In genomic region chr19:9968820-9969687, GRCh38 we compare ENCODE assay signal across 16 cellular contexts. TPM values are rescaled to one million over a fixed set of nuclear protein-coding genes. Genes with fewer than 3 reads are reported as not detected.
A peak's percentile ranks its signal among the peaks of the same experiment; 100 is the strongest.
DNase-seq lines count a peak whose midpoint lies in the region; ATAC-seq, FAIRE-seq and TF ChIP-seq lines count a peak whose summit lies in the region.
"Had no signal": no experiment of that assay in that cellular context is flagged by ENCODE, and none has a peak within 500 bp of the region (broad histone marks: within the 10 kb centered on the region; RNA-seq: fewer than 3 reads in every experiment).

No MANE protein-coding gene starts in this region.

- H3K36me3 ChIP-seq in bronchial epithelial cell (ENCODE audit: control insufficient read depth, insufficient read depth, low read length), result no peaks in the 10 kb centered on the region
- H3K36me3 ChIP-seq in osteoblast (ENCODE audit: insufficient read depth, low read length), result no peaks in the 10 kb centered on the region
- H3K36me3 ChIP-seq: BLaER1 had no signal

- H3K79me2 ChIP-seq in osteoblast (ENCODE audit: insufficient read depth, low read length), result no peaks in the 10 kb centered on the region

- H3K4me2 ChIP-seq in osteoblast (ENCODE audit: insufficient read depth, low read length), result no peak overlapping the region
- H3K4me2 ChIP-seq: BLaER1 had no signal

- H3K9me3 Mint-ChIP-seq in activated naive CD8-positive, alpha-beta T cell treated with anti-CD3 and anti-CD28 coated beads, Interleukin-2, amount 50 U/mL, for 24 hours, result no peaks in the 10 kb centered on the region
- peaks cover 3% of the 10 kb centered on the region for H3K9me3 Mint-ChIP-seq in activated naive CD8-positive, alpha-beta T cell treated with anti-CD3 and anti-CD28 coated beads for 36 hours
- no peaks in the 10 kb centered on the region for H3K9me3 Mint-ChIP-seq in activated CD4-positive, alpha-beta memory T cell treated with anti-CD3 and anti-CD28 coated beads, Interleukin-2, amount 10 ng/mL, durations not matched to agents 7 days and 5 days
- H3K9me3 Mint-ChIP-seq: CD8-positive, alpha-beta memory T cell had no signal

- H2AFZ ChIP-seq in osteoblast (ENCODE audit: low read length), result no peak overlapping the region

- peak; percentile 62 for FAIRE-seq in bronchial epithelial cell (lab: Jason Lieb, UNC)
- FAIRE-seq: H54 had no signal

- DNase-seq in activated naive CD8-positive, alpha-beta T cell treated with anti-CD3 and anti-CD28 coated beads, Interleukin-2, amount 50 U/mL, for 24 hours, result no peak
- no peak for DNase-seq in activated naive CD8-positive, alpha-beta T cell treated with anti-CD3 and anti-CD28 coated beads for 36 hours
- DNase-seq in bronchial epithelial cell (ENCODE audit: low read depth), result no peak
- DNase-seq in osteoblast (ENCODE audit: insufficient read length, low spot score, missing footprints), result peak; percentile 65
- no peak for DNase-seq in activated CD4-positive, alpha-beta memory T cell treated with anti-CD3 and anti-CD28 coated beads, Interleukin-2, amount 10 ng/mL, durations not matched to agents 7 days and 5 days
- no peak for DNase-seq in NCI-H1436 (lab: John Stamatoyannopoulos, UW)
- no peak for DNase-seq in DMS153 (lab: John Stamatoyannopoulos, UW)
- DNase-seq: AML-193; Caco-2; CD8-positive, alpha-beta memory T cell had no signal

- CTCF ChIA-PET in activated CD4-positive, alpha-beta memory T cell treated with anti-CD3 and anti-CD28 coated beads, Interleukin-2, amount 10 ng/mL, durations not matched to agents 7 days and 5 days (lab: Charles Lee), result no interaction called here

- H3K4me1 Mint-ChIP-seq in activated naive CD8-positive, alpha-beta T cell treated with anti-CD3 and anti-CD28 coated beads, Interleukin-2, amount 50 U/mL, for 24 hours, result no peaks in the 10 kb centered on the region
- H3K4me1 Mint-ChIP-seq in activated naive CD8-positive, alpha-beta T cell treated with anti-CD3 and anti-CD28 coated beads for 36 hours, result peaks cover 2% of the 10 kb centered on the region
- peaks cover 10% of the 10 kb centered on the region for H3K4me1 Mint-ChIP-seq in activated CD4-positive, alpha-beta memory T cell treated with anti-CD3 and anti-CD28 coated beads, Interleukin-2, amount 10 ng/mL, durations not matched to agents 7 days and 5 days

- H3K4me3 ChIP-seq in bronchial epithelial cell (ENCODE audit: low read depth, low read length), result no peak overlapping the region
- no peak overlapping the region for H3K4me3 ChIP-seq in osteoblast (ENCODE audit: insufficient read depth, low read length)
- H3K4me3 ChIP-seq: BLaER1 had no signal

- H3K4me1 ChIP-seq in osteoblast (ENCODE audit: insufficient read depth, low read length), result no peaks in the 10 kb centered on the region
- H3K4me1 ChIP-seq: BLaER1, Caco-2 had no signal

- H3K4me3 Mint-ChIP-seq in activated naive CD8-positive, alpha-beta T cell treated with anti-CD3 and anti-CD28 coated beads, Interleukin-2, amount 50 U/mL, for 24 hours, result no peak overlapping the region
- H3K4me3 Mint-ChIP-seq in activated naive CD8-positive, alpha-beta T cell treated with anti-CD3 and anti-CD28 coated beads for 36 hours, result no peak overlapping the region
- no peak overlapping the region for H3K4me3 Mint-ChIP-seq in activated CD4-positive, alpha-beta memory T cell treated with anti-CD3 and anti-CD28 coated beads, Interleukin-2, amount 10 ng/mL, durations not matched to agents 7 days and 5 days
- H3K4me3 Mint-ChIP-seq: CD8-positive, alpha-beta memory T cell had no signal

- H3K36me3 Mint-ChIP-seq in activated naive CD8-positive, alpha-beta T cell treated with anti-CD3 and anti-CD28 coated beads, Interleukin-2, amount 50 U/mL, for 24 hours (ENCODE audit: low read depth), result no peaks in the 10 kb centered on the region
- H3K36me3 Mint-ChIP-seq in activated naive CD8-positive, alpha-beta T cell treated with anti-CD3 and anti-CD28 coated beads for 36 hours, result no peaks in the 10 kb centered on the region
- no peaks in the 10 kb centered on the region for H3K36me3 Mint-ChIP-seq in activated CD4-positive, alpha-beta memory T cell treated with anti-CD3 and anti-CD28 coated beads, Interleukin-2, amount 10 ng/mL, durations not matched to agents 7 days and 5 days (ENCODE audit: low read depth)

- peaks cover 34% of the 10 kb centered on the region for H3K27me3 Mint-ChIP-seq in activated naive CD8-positive, alpha-beta T cell treated with anti-CD3 and anti-CD28 coated beads, Interleukin-2, amount 50 U/mL, for 24 hours
- H3K27me3 Mint-ChIP-seq in activated naive CD8-positive, alpha-beta T cell treated with anti-CD3 and anti-CD28 coated beads for 36 hours, result peaks cover 38% of the 10 kb centered on the region
- peaks cover 14% of the 10 kb centered on the region for H3K27me3 Mint-ChIP-seq in activated CD4-positive, alpha-beta memory T cell treated with anti-CD3 and anti-CD28 coated beads, Interleukin-2, amount 10 ng/mL, durations not matched to agents 7 days and 5 days

- TF ChIP-seq CTCF in bronchial epithelial cell (IDR thresholded peaks at IDR 0.05; ENCODE audit: insufficient read depth, low read length, severe bottlenecking) (no peak), osteoblast (IDR thresholded peaks at IDR 0.05; ENCODE audit: extremely low read depth, low read depth, low read length) (no peak)

- peak; percentile 10 for ATAC-seq in activated naive CD8-positive, alpha-beta T cell treated with anti-CD3 and anti-CD28 coated beads, Interleukin-2, amount 50 U/mL, for 24 hours
- ATAC-seq: HCT116 had no signal

- H3K27me3 ChIP-seq in bronchial epithelial cell (ENCODE audit: control insufficient read depth, insufficient read depth, low read length) (no peaks in the 10 kb centered on the region), osteoblast (ENCODE audit: insufficient read depth, low read length) (no peaks in the 10 kb centered on the region)
- H3K27me3 ChIP-seq: BLaER1 had no signal

- H3K27ac ChIP-seq in osteoblast (ENCODE audit: low read depth, low read length), result no peak overlapping the region
- H3K27ac ChIP-seq: 22Rv1, BLaER1 had no signal

- POLR2A ChIA-PET in activated CD4-positive, alpha-beta memory T cell treated with anti-CD3 and anti-CD28 coated beads, Interleukin-2, amount 10 ng/mL, durations not matched to agents 7 days and 5 days (lab: Charles Lee), result no interaction called here

- no peak overlapping the region for H3K27ac Mint-ChIP-seq in activated naive CD8-positive, alpha-beta T cell treated with anti-CD3 and anti-CD28 coated beads, Interleukin-2, amount 50 U/mL, for 24 hours
- H3K27ac Mint-ChIP-seq in activated naive CD8-positive, alpha-beta T cell treated with anti-CD3 and anti-CD28 coated beads for 36 hours, result no peak overlapping the region
- H3K27ac Mint-ChIP-seq in activated CD4-positive, alpha-beta memory T cell treated with anti-CD3 and anti-CD28 coated beads, Interleukin-2, amount 10 ng/mL, durations not matched to agents 7 days and 5 days, result no peak overlapping the region

- no peaks in the 10 kb centered on the region for H3K9me3 ChIP-seq in osteoblast (ENCODE audit: low read depth, low read length)
- H3K9me3 ChIP-seq: BLaER1, Caco-2 had no signal

- no peaks in the 10 kb centered on the region for H4K20me1 ChIP-seq in osteoblast (ENCODE audit: insufficient read depth, low read length)
- H4K20me1 ChIP-seq: BLaER1 had no signal

RNA-seq across cellular contexts. Expression of gene OLFM2, which starts 32.7 kb away (rescaled TPM):
- 1 to 10 TPM; 2.7 to 2.9 TPM for total RNA-seq in activated naive CD8-positive, alpha-beta T cell treated with anti-CD3 and anti-CD28 coated beads for 36 hours
- total RNA-seq in bronchial epithelial cell (under 0.01 and 4.4 TPM in 2 replicates), osteoblast (0.29 and 0.72 TPM in 2 replicates)
- total RNA-seq in activated CD4-positive, alpha-beta memory T cell treated with anti-CD3 and anti-CD28 coated beads, Interleukin-2, amount 10 ng/mL, durations not matched to agents 7 days and 5 days, result 10 to 100 TPM in 1 of 2 experiments, 1 to 10 TPM in 1; 9.7 to 10.5 TPM

RNA-seq across cellular contexts. Expression of gene COL5A3, which starts 41.2 kb away (rescaled TPM):
- total RNA-seq in activated naive CD8-positive, alpha-beta T cell treated with anti-CD3 and anti-CD28 coated beads for 36 hours, result under 1 TPM in 1 of 2 experiments, not detected in 1; 0.04 TPM
- total RNA-seq in bronchial epithelial cell (0.51 and 0.79 TPM in 2 replicates), osteoblast (9.1 and 14.8 TPM in 2 replicates)
- 1 to 10 TPM; 1.1 TPM for total RNA-seq in activated CD4-positive, alpha-beta memory T cell treated with anti-CD3 and anti-CD28 coated beads, Interleukin-2, amount 10 ng/mL, durations not matched to agents 7 days and 5 days
- total RNA-seq: Caco-2 had no signal

RNA-seq across cellular contexts. Expression of gene RDH8, which starts 44.2 kb away (rescaled TPM):
- total RNA-seq in activated naive CD8-positive, alpha-beta T cell treated with anti-CD3 and anti-CD28 coated beads for 36 hours, result not detected
- total RNA-seq in bronchial epithelial cell (not detected in 2 replicates), osteoblast (not detected in 2 replicates)
- not detected for total RNA-seq in activated CD4-positive, alpha-beta memory T cell treated with anti-CD3 and anti-CD28 coated beads, Interleukin-2, amount 10 ng/mL, durations not matched to agents 7 days and 5 days
- total RNA-seq: A673; Caco-2; CD8-positive, alpha-beta memory T cell; Daoy had no signal
